Comparison of ENCODE assay signal across 8 cellular contexts in the genomic region with DNA sequence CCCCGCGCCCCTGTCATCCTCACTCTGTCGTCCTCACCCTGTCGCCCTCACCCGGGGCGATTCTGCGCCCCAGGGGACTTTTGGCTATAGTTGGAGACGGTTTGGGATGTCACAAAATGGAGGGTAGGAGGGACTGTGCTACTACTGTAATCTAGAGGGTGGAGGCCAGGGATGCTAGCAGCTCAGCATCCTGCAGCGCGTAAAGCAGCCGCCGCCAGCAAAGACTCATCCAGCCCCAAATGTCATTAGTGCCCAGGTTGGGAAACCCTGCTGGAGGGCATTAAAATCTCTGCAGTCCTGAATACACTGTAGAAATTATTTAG. TPM values are rescaled to one million over a fixed set of nuclear protein-coding genes. Genes with fewer than 3 reads are reported as not detected.
DNase-seq lines count a peak whose midpoint lies in the region; ATAC-seq and TF ChIP-seq lines count a peak whose summit lies in the region.

No MANE protein-coding gene starts in this region.

- peak overlapping the region; percentile 82 to 98 (median 91) for H3K4me2 ChIP-seq in BLaER1 treated with 17β-estradiol and CSF1 and Interleukin-3, amounts not matched to agents 10 nM and 100 nM

- H4K20me1 ChIP-seq in BLaER1 treated with 17β-estradiol and CSF1 and Interleukin-3, amounts not matched to agents 10 nM and 100 nM: peaks cover 0 to 18% (median 0%) of the 10 kb centered on the region in 11 experiments; a peak in 5 of 22 replicates

- H3K27ac ChIP-seq in BLaER1 treated with 17β-estradiol and CSF1 and Interleukin-3, amounts not matched to agents 10 nM and 100 nM: peak overlapping the region; percentile 80 to 93 (median 89)
- peak overlapping the region; percentile 88 for H3K27ac ChIP-seq in angular gyrus (ENCODE audit: low read depth, low read length)
- peak overlapping the region; percentile 96 for H3K27ac ChIP-seq in thymus (ENCODE audit: low read depth)

- ATAC-seq in HG02938 (IDR thresholded peaks at IDR 0.05; ENCODE audit: unreplicated experiment) (peak; percentile 16), left colon (peak; percentile 19)

- in situ Hi-C loops in GM13977 (cut with MboI; ENCODE audit: low pct_unique_long_range_greater_than_20kb, low sequenced_read_pairs, unreplicated experiment): no loop called here

- H3K9ac ChIP-seq in BLaER1 treated with 17β-estradiol and CSF1 and Interleukin-3, amounts not matched to agents 10 nM and 100 nM: peak overlapping the region; percentile 80 to 94 (median 90)

- H3K36me3 ChIP-seq in BLaER1 treated with 17β-estradiol and CSF1 and Interleukin-3, amounts not matched to agents 10 nM and 100 nM: peaks cover 43 to 45% (median 44%) of the 10 kb centered on the region in 11 experiments
- H3K36me3 ChIP-seq in thymus (ENCODE audit: control insufficient read depth, insufficient read depth): peaks cover 31% of the 10 kb centered on the region

- H3K27me3 ChIP-seq in BLaER1 treated with 17β-estradiol and CSF1 and Interleukin-3, amounts not matched to agents 10 nM and 100 nM: no peaks in the 10 kb centered on the region
- no peaks in the 10 kb centered on the region for H3K27me3 ChIP-seq in thymus (ENCODE audit: control insufficient read depth, insufficient read depth)

- peaks cover 0 to 23% (median 3%) of the 10 kb centered on the region in 11 experiments; a peak in 13 of 22 replicates for H3K9me3 ChIP-seq in BLaER1 treated with 17β-estradiol and CSF1 and Interleukin-3, amounts not matched to agents 10 nM and 100 nM (replicated peaks in 1 of 11)
- peaks cover under 1% of the 10 kb centered on the region for H3K9me3 ChIP-seq in thymus (ENCODE audit: control insufficient read depth)

- H3K4me3 ChIP-seq in BLaER1 treated with 17β-estradiol and CSF1 and Interleukin-3, amounts not matched to agents 10 nM and 100 nM: peak overlapping the region; percentile 79 to 95 (median 90)
- peak overlapping the region; percentile 78 for H3K4me3 ChIP-seq in thymus (ENCODE audit: low read length)

- under 1% methylated on average over 12 of the region's 12 CpGs for WGBS in thymus

- H3K4me1 ChIP-seq in BLaER1 treated with 17β-estradiol and CSF1 and Interleukin-3, amounts not matched to agents 10 nM and 100 nM: peaks cover 9 to 19% (median 13%) of the 10 kb centered on the region in 10 experiments
- peaks cover 9% of the 10 kb centered on the region for H3K4me1 ChIP-seq in thymus (ENCODE audit: control insufficient read depth, insufficient read depth, low read length)

- intact Hi-C loops in left colon (cut with DNase I, micrococcal nuclease): no loop called here

- DNase-seq in left colon: no peak
- DNase-seq in NCI-H510A (lab: John Stamatoyannopoulos, UW): no peak
- DNase-seq in GM13977 (ENCODE audit: low spot score): no peak
- DNase-seq in NCI-H1436 (lab: John Stamatoyannopoulos, UW): no peak

- TF ChIP-seq CTCF in GM13977 (IDR thresholded peaks at IDR 0.05; ENCODE audit: extremely low read depth, insufficient read depth, missing control alignments): no peak

RNA-seq across cellular contexts. Expression of a gene that starts 0.4 kb away (rescaled TPM):
- 1 to 10 TPM; 7.8 to 9.6 TPM for total RNA-seq in left colon
- polyA plus RNA-seq in thymus: 5.2 TPM

RNA-seq across cellular contexts. Expression of a gene that starts 11.4 kb away (rescaled TPM):
- total RNA-seq in left colon: not detected
- polyA plus RNA-seq in thymus: 1.1 TPM

RNA-seq across cellular contexts. Expression of a gene that starts 20.7 kb away (rescaled TPM):
- total RNA-seq in left colon: not detected
- 0.78 TPM for polyA plus RNA-seq in thymus

RNA-seq across cellular contexts. Expression of a gene that starts 29.9 kb away (rescaled TPM):
- total RNA-seq in left colon: not detected
- polyA plus RNA-seq in thymus: not detected

RNA-seq across cellular contexts. Expression of a gene that starts 39.5 kb away (rescaled TPM):
- total RNA-seq in left colon: not detected
- polyA plus RNA-seq in thymus: 0.21 TPM
